1 cellular context compared by ENCODE assay signal in the genomic region with DNA sequence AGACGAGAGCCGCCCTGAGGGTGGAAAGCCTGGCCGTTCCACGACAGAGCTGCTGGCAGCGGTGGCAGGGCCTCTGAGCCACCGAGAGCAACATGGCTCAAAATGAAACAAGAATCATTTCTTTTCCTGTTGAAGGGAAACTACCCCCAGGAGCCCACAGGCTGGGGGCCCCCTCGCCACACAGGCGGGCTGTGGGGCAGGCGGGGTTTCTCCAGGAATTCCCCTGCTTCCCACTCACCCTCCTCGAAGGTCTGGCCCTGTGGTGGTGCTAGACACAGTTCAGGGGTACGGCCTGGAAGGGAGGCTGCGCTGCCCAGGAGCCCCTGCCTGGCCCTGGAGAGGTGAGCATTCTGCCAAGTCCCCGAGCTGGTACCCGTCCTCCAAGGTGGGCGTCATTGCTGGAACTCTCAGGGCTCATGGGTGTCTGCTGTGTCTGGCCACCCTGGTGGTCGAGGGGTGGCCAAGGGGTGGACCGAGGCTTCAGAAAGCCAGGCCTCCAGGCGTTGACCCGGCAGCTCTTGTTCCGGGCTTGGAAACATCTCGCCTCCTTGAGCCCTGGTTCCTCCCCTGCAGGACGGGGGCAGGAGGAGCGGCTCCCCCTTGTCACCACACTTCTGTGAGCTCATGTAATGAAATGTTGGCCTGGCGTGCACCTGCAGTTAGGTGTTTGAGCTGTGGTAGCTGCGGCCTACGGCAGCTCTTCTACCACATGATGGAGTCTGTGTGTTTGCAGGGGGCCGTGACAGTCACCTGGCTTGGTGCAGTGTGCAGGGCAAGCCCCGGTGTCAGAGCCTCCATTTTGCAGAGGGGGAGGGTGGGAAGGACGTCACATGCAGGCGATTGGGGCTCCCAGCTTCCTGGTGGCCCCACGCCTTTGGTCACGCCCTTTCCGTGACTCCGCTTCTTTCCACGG.
TF ChIP-seq lines count a peak whose summit lies in the region.

No MANE protein-coding gene starts in this region.

TF ChIP-seq in GM12878, 131 proteins besides CTCF, POLR2A, EP300 and RAD21 (continued from another document and continues in another):
- TF ChIP-seq, protein P1, sequence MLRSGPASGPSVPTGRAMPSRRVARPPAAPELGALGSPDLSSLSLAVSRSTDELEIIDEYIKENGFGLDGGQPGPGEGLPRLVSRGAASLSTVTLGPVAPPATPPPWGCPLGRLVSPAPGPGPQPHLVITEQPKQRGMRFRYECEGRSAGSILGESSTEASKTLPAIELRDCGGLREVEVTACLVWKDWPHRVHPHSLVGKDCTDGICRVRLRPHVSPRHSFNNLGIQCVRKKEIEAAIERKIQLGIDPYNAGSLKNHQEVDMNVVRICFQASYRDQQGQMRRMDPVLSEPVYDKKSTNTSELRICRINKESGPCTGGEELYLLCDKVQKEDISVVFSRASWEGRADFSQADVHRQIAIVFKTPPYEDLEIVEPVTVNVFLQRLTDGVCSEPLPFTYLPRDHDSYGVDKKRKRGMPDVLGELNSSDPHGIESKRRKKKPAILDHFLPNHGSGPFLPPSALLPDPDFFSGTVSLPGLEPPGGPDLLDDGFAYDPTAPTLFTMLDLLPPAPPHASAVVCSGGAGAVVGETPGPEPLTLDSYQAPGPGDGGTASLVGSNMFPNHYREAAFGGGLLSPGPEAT (IDR thresholded peaks at IDR 0.05; ENCODE audit: low read depth), result peak; percentile 94
- TF ChIP-seq ETV6 (conservative IDR thresholded peaks at IDR 0.05 in 1 of 2, IDR thresholded peaks at IDR 0.05 in 1 of 2; ENCODE audit: borderline replicate concordance in 1 of 2, low read depth in 1 of 2) (peak in 1 of 2 experiments; percentile 96; a peak in 2 of 4 replicates), PML (IDR thresholded peaks at IDR 0.05; ENCODE audit: low read length) (no peak), WRNIP1 (IDR thresholded peaks at IDR 0.05; ENCODE audit: borderline replicate concordance, low read depth, low read length) (no peak), RAD51 (IDR thresholded peaks at IDR 0.05) (peak; percentile 88), EED (IDR thresholded peaks at IDR 0.05; ENCODE audit: low read depth) (peak; percentile 91), NRF1 (conservative IDR thresholded peaks at IDR 0.05; ENCODE audit: low read depth, low read length) (no peak), SREBF1 (IDR thresholded peaks at IDR 0.05; ENCODE audit: low read length) (0 out of 2 replicates have a peak, but pooled peaks have one; percentile 15), NR2C1 (IDR thresholded peaks at IDR 0.05) (0 out of 2 replicates have a peak, but pooled peaks have one; percentile 10), TARDBP (IDR thresholded peaks at IDR 0.05; ENCODE audit: borderline replicate concordance) (peak; percentile 67; the same call in 1 of the 2 replicates), CBX3 (IDR thresholded peaks at IDR 0.05; ENCODE audit: borderline replicate concordance, low read depth) (no peak), DPF2 (IDR thresholded peaks at IDR 0.05) (peak; percentile 87), RBBP5 (conservative IDR thresholded peaks at IDR 0.05) (no peak), TCF12 (IDR thresholded peaks at IDR 0.05; ENCODE audit: low read depth, low read length) (peak; percentile 92), YY1 (IDR thresholded peaks at IDR 0.05; ENCODE audit: low read depth, low read length) (peak; percentile 94), ZZZ3 (IDR thresholded peaks at IDR 0.05; ENCODE audit: control insufficient read depth, insufficient read length, low read depth) (no peak), CEBPB (IDR thresholded peaks at IDR 0.05; ENCODE audit: borderline replicate concordance in 1 of 2, low read depth in 2 of 2, low read length in 2 of 2) (no peak), CREB1 (IDR thresholded peaks at IDR 0.05; ENCODE audit: low read depth) (no peak), MEF2A (IDR thresholded peaks at IDR 0.05; ENCODE audit: insufficient read depth, low read depth, low read length) (peak; percentile 69), NFYA (IDR thresholded peaks at IDR 0.05; ENCODE audit: borderline replicate concordance, low read depth, low read length) (no peak), BMI1 (IDR thresholded peaks at IDR 0.05; ENCODE audit: borderline replicate concordance) (0 out of 2 replicates have a peak, but pooled peaks have one; percentile 29), MYB (IDR thresholded peaks at IDR 0.05; ENCODE audit: borderline replicate concordance, low read depth, low read length) (no peak), MYC (IDR thresholded peaks at IDR 0.05; ENCODE audit: insufficient read depth, insufficient read length, insufficient replicate concordance, low read length, severe bottlenecking) (no peak), MEF2B (IDR thresholded peaks at IDR 0.05; ENCODE audit: partially characterized antibody, poor library complexity, severe bottlenecking) (peak; percentile 52), FOXM1 (IDR thresholded peaks at IDR 0.05; ENCODE audit: low read depth, low read length) (no peak), JUND (IDR thresholded peaks at IDR 0.05; ENCODE audit: low read depth, low read length) (peak; percentile 49; the same call in 1 of the 2 replicates)
- TF ChIP-seq, protein P2, sequence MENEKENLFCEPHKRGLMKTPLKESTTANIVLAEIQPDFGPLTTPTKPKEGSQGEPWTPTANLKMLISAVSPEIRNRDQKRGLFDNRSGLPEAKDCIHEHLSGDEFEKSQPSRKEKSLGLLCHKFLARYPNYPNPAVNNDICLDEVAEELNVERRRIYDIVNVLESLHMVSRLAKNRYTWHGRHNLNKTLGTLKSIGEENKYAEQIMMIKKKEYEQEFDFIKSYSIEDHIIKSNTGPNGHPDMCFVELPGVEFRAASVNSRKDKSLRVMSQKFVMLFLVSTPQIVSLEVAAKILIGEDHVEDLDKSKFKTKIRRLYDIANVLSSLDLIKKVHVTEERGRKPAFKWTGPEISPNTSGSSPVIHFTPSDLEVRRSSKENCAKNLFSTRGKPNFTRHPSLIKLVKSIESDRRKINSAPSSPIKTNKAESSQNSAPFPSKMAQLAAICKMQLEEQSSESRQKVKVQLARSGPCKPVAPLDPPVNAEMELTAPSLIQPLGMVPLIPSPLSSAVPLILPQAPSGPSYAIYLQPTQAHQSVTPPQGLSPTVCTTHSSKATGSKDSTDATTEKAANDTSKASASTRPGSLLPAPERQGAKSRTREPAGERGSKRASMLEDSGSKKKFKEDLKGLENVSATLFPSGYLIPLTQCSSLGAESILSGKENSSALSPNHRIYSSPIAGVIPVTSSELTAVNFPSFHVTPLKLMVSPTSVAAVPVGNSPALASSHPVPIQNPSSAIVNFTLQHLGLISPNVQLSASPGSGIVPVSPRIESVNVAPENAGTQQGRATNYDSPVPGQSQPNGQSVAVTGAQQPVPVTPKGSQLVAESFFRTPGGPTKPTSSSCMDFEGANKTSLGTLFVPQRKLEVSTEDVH (IDR thresholded peaks at IDR 0.05; ENCODE audit: low read depth, partially characterized antibody), result no peak
- TF ChIP-seq, protein P3, sequence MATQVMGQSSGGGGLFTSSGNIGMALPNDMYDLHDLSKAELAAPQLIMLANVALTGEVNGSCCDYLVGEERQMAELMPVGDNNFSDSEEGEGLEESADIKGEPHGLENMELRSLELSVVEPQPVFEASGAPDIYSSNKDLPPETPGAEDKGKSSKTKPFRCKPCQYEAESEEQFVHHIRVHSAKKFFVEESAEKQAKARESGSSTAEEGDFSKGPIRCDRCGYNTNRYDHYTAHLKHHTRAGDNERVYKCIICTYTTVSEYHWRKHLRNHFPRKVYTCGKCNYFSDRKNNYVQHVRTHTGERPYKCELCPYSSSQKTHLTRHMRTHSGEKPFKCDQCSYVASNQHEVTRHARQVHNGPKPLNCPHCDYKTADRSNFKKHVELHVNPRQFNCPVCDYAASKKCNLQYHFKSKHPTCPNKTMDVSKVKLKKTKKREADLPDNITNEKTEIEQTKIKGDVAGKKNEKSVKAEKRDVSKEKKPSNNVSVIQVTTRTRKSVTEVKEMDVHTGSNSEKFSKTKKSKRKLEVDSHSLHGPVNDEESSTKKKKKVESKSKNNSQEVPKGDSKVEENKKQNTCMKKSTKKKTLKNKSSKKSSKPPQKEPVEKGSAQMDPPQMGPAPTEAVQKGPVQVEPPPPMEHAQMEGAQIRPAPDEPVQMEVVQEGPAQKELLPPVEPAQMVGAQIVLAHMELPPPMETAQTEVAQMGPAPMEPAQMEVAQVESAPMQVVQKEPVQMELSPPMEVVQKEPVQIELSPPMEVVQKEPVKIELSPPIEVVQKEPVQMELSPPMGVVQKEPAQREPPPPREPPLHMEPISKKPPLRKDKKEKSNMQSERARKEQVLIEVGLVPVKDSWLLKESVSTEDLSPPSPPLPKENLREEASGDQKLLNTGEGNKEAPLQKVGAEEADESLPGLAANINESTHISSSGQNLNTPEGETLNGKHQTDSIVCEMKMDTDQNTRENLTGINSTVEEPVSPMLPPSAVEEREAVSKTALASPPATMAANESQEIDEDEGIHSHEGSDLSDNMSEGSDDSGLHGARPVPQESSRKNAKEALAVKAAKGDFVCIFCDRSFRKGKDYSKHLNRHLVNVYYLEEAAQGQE (IDR thresholded peaks at IDR 0.05; ENCODE audit: low read depth, low read length), result no peak
- TF ChIP-seq, protein P4, sequence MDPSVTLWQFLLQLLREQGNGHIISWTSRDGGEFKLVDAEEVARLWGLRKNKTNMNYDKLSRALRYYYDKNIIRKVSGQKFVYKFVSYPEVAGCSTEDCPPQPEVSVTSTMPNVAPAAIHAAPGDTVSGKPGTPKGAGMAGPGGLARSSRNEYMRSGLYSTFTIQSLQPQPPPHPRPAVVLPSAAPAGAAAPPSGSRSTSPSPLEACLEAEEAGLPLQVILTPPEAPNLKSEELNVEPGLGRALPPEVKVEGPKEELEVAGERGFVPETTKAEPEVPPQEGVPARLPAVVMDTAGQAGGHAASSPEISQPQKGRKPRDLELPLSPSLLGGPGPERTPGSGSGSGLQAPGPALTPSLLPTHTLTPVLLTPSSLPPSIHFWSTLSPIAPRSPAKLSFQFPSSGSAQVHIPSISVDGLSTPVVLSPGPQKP (IDR thresholded peaks at IDR 0.05; ENCODE audit: low read depth, low read length), result no peak
- TF ChIP-seq, protein P5, sequence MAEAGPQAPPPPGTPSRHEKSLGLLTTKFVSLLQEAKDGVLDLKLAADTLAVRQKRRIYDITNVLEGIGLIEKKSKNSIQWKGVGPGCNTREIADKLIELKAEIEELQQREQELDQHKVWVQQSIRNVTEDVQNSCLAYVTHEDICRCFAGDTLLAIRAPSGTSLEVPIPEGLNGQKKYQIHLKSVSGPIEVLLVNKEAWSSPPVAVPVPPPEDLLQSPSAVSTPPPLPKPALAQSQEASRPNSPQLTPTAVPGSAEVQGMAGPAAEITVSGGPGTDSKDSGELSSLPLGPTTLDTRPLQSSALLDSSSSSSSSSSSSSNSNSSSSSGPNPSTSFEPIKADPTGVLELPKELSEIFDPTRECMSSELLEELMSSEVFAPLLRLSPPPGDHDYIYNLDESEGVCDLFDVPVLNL (IDR thresholded peaks at IDR 0.05; ENCODE audit: low read depth, low read length), result no peak
- TF ChIP-seq, protein P6, sequence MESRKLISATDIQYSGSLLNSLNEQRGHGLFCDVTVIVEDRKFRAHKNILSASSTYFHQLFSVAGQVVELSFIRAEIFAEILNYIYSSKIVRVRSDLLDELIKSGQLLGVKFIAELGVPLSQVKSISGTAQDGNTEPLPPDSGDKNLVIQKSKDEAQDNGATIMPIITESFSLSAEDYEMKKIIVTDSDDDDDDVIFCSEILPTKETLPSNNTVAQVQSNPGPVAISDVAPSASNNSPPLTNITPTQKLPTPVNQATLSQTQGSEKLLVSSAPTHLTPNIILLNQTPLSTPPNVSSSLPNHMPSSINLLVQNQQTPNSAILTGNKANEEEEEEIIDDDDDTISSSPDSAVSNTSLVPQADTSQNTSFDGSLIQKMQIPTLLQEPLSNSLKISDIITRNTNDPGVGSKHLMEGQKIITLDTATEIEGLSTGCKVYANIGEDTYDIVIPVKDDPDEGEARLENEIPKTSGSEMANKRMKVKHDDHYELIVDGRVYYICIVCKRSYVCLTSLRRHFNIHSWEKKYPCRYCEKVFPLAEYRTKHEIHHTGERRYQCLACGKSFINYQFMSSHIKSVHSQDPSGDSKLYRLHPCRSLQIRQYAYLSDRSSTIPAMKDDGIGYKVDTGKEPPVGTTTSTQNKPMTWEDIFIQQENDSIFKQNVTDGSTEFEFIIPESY (IDR thresholded peaks at IDR 0.05), result no peak
- TF ChIP-seq, protein P7, sequence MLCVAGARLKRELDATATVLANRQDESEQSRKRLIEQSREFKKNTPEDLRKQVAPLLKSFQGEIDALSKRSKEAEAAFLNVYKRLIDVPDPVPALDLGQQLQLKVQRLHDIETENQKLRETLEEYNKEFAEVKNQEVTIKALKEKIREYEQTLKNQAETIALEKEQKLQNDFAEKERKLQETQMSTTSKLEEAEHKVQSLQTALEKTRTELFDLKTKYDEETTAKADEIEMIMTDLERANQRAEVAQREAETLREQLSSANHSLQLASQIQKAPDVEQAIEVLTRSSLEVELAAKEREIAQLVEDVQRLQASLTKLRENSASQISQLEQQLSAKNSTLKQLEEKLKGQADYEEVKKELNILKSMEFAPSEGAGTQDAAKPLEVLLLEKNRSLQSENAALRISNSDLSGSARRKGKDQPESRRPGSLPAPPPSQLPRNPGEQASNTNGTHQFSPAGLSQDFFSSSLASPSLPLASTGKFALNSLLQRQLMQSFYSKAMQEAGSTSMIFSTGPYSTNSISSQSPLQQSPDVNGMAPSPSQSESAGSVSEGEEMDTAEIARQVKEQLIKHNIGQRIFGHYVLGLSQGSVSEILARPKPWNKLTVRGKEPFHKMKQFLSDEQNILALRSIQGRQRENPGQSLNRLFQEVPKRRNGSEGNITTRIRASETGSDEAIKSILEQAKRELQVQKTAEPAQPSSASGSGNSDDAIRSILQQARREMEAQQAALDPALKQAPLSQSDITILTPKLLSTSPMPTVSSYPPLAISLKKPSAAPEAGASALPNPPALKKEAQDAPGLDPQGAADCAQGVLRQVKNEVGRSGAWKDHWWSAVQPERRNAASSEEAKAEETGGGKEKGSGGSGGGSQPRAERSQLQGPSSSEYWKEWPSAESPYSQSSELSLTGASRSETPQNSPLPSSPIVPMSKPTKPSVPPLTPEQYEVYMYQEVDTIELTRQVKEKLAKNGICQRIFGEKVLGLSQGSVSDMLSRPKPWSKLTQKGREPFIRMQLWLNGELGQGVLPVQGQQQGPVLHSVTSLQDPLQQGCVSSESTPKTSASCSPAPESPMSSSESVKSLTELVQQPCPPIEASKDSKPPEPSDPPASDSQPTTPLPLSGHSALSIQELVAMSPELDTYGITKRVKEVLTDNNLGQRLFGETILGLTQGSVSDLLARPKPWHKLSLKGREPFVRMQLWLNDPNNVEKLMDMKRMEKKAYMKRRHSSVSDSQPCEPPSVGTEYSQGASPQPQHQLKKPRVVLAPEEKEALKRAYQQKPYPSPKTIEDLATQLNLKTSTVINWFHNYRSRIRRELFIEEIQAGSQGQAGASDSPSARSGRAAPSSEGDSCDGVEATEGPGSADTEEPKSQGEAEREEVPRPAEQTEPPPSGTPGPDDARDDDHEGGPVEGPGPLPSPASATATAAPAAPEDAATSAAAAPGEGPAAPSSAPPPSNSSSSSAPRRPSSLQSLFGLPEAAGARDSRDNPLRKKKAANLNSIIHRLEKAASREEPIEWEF (IDR thresholded peaks at IDR 0.05; ENCODE audit: insufficient replicate concordance, low read depth, low read length), result no peak
- TF ChIP-seq, protein P8, sequence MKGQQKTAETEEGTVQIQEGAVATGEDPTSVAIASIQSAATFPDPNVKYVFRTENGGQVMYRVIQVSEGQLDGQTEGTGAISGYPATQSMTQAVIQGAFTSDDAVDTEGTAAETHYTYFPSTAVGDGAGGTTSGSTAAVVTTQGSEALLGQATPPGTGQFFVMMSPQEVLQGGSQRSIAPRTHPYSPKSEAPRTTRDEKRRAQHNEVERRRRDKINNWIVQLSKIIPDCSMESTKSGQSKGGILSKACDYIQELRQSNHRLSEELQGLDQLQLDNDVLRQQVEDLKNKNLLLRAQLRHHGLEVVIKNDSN (IDR thresholded peaks at IDR 0.05; ENCODE audit: borderline replicate concordance, extremely low read length, insufficient read depth, low read depth, low read length), result no peak
